ENCODE assay signal across 27 cellular contexts in the genomic region with DNA sequence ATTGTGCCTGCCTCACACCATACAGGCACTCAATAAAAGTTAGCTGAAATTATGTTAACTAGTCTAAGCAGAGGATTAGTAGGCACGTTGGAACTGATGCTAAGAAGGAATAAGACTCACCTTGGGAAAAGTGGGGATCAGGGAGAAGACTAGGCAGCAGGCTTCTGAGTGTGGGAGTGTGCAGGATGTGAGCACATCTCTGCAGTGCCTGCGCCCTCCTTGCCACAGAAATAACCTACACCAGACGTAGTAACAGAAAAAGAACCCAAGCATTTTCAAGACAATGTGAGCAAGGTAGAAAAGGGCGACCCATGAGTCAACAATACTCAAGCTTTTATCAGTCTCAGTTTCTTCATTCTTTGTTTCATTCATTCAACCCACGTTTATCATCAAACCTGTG.
"Had no signal": no experiment of that assay in that cellular context is flagged by ENCODE, and none has a peak within 500 bp of the region (broad histone marks: within the 10 kb centered on the region; RNA-seq: fewer than 3 reads in every experiment).

No MANE protein-coding gene starts in this region.

- DNase-seq: naive thymus-derived CD8-positive, alpha-beta T cell; nephron progenitor cell; pancreas; right cardiac atrium; right lobe of liver; spleen; stimulated activated CD4-positive, alpha-beta T cell treated with anti-CD3 and anti-CD28 coated beads, Interleukin-12 subunit alpha, Interleukin-12 subunit beta, amount 100 ng/mL, for 4 hours; stimulated activated CD4-positive, alpha-beta T cell treated with anti-CD3 and anti-CD28 coated beads, Interleukin-1b, Interleukin-23, amount 100 ng/mL, for 48 hours; stimulated activated CD4-positive, alpha-beta T cell treated with anti-CD3 and anti-CD28 coated beads, Interleukin-4, amount 100 ng/mL, for 1 hour; stimulated activated CD4-positive, alpha-beta T cell treated with anti-CD3 and anti-CD28 coated beads, Interleukin-4, amount 100 ng/mL, for 4 hours; stimulated activated CD8-positive, alpha-beta memory T cell treated with anti-CD3 and anti-CD28 coated beads, Interleukin-4, amount 100 ng/mL, for 48 hours; stimulated activated naive CD4-positive, alpha-beta T cell; stimulated activated naive CD8-positive, alpha-beta T cell treated with anti-CD3 and anti-CD28 coated beads, Interleukin-15, amount 100 ng/mL, for 72 hours; stimulated activated naive CD8-positive, alpha-beta T cell treated with anti-CD3 and anti-CD28 coated beads, Interleukin-15, Interleukin-2, amounts not matched to agents 100 U/mL and 50 U/mL, for 24 hours; substantia nigra; testis; upper lobe of left lung had no signal

- H3K27ac Mint-ChIP-seq: naive thymus-derived CD8-positive, alpha-beta T cell; natural killer cell treated with Interleukin-12 subunit alpha and Interleukin-12 subunit beta and Interleukin-15 and Interleukin-18, amount 100 ng/mL, for 72 hours; nephron progenitor cell; stimulated activated memory B cell treated with anti-CD40 and anti-IgM and Interleukin-4, amounts not matched to agents 10 μg/mL and 1 μg/mL and 100 μg/mL, for 72 hours; stimulated activated naive CD8-positive, alpha-beta T cell treated with anti-CD3 and anti-CD28 coated beads, Interleukin-15, amount 100 ng/mL, for 72 hours had no signal

- H3K27ac ChIP-seq: neutrophil, pancreas, prostate gland, right lobe of liver, skin epidermis, spleen, suprapubic skin, testis, tibial nerve, upper lobe of left lung, vagina had no signal

- H3K4me3 Mint-ChIP-seq: naive thymus-derived CD8-positive, alpha-beta T cell; natural killer cell treated with Interleukin-12 subunit alpha and Interleukin-12 subunit beta and Interleukin-15 and Interleukin-18, amount 100 ng/mL, for 72 hours; nephron progenitor cell; neural crest cell; stimulated activated memory B cell treated with anti-CD40 and anti-IgM and Interleukin-4, amounts not matched to agents 10 μg/mL and 1 μg/mL and 100 μg/mL, for 72 hours; stimulated activated naive CD8-positive, alpha-beta T cell treated with anti-CD3 and anti-CD28 coated beads, Interleukin-15, amount 100 ng/mL, for 72 hours had no signal

- H3K27me3 ChIP-seq: neutrophil, pancreas, right lobe of liver, spleen, suprapubic skin, testis, tibial nerve, upper lobe of left lung, vagina had no signal

- H3K4me3 ChIP-seq: pancreas, prostate gland, right lobe of liver, skin epidermis, smooth muscle cell, spleen, suprapubic skin, testis, tibial nerve, upper lobe of left lung, vagina had no signal

- ATAC-seq: naive thymus-derived CD8-positive, alpha-beta T cell; natural killer cell treated with Interleukin-12 subunit alpha and Interleukin-12 subunit beta and Interleukin-15 and Interleukin-18, amount 100 ng/mL, for 72 hours; pancreas; right cardiac atrium; right lobe of liver; stimulated activated memory B cell treated with anti-CD40 and anti-IgM and Interleukin-4, amounts not matched to agents 10 μg/mL and 1 μg/mL and 100 μg/mL, for 72 hours; stimulated activated naive CD8-positive, alpha-beta T cell treated with anti-CD3 and anti-CD28 coated beads, Interleukin-15, amount 100 ng/mL, for 72 hours; stimulated activated naive CD8-positive, alpha-beta T cell treated with anti-CD3 and anti-CD28 coated beads, Interleukin-15, Interleukin-2, amounts not matched to agents 100 U/mL and 50 U/mL, for 24 hours had no signal

- H3K36me3 ChIP-seq: neutrophil, pancreas, prostate gland, right lobe of liver, spleen, suprapubic skin, tibial nerve, upper lobe of left lung, vagina had no signal

- H3K4me1 ChIP-seq: pancreas had no signal

- H3K36me3 Mint-ChIP-seq: stimulated activated memory B cell treated with anti-CD40 and anti-IgM and Interleukin-4, amounts not matched to agents 10 μg/mL and 1 μg/mL and 100 μg/mL, for 72 hours had no signal

- H3K9me3 ChIP-seq: pancreas, prostate gland, right lobe of liver, suprapubic skin, testis, vagina had no signal

- H3K4me1 Mint-ChIP-seq: naive thymus-derived CD8-positive, alpha-beta T cell; stimulated activated memory B cell treated with anti-CD40 and anti-IgM and Interleukin-4, amounts not matched to agents 10 μg/mL and 1 μg/mL and 100 μg/mL, for 72 hours; stimulated activated naive CD8-positive, alpha-beta T cell treated with anti-CD3 and anti-CD28 coated beads, Interleukin-15, amount 100 ng/mL, for 72 hours had no signal
